ENCODE assay signal across 8 cellular contexts in the genomic region with DNA sequence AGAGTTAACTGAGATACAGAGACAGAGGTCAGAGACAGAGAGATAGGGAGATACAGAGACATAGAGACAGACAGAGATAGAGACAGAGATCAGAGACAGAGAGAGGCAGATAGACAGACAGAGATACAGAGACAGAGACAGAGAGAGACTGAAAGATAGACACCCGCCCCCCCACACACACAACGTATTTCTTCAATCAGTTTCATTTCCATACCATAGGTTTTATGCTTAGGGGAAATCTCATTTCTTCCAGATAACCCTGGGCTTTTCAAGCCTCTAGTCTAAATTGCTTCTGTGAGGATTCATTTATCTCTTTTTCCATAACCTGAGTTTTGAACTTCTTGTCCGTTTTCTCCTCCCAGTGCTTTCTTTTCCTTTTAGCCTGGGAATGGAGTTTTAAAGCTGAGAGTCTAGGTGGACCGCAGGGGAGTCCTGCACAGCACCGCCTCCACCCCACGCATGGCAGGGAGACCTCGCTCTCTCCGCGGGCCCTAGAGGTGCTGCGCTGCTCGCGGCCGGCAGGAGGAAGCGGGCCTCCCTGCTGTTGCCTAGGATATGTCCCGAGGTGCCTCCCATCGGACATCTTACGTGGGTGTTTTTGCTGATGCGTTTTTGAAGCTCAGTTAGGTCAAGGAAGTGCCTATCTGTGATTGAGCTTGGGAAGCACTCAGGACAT.
DNase-seq lines count a peak whose midpoint lies in the region; ATAC-seq and TF ChIP-seq lines count a peak whose summit lies in the region.

No MANE protein-coding gene starts in this region.

- no peak for TF ChIP-seq CTCF in VCaP (conservative IDR thresholded peaks at IDR 0.05)

- no peaks in the 10 kb centered on the region for H3K9me3 Mint-ChIP-seq in dendritic cell treated with granulocyte-macrophage colony-stimulating factor and Interleukin-4, amounts not matched to agents 40 ng/mL and 50 ng/mL, for 4 days
- no peaks in the 10 kb centered on the region for H3K9me3 Mint-ChIP-seq in memory B cell

- peak overlapping the region; percentile 1 for H3K27ac Mint-ChIP-seq in dendritic cell treated with granulocyte-macrophage colony-stimulating factor and Interleukin-4, amounts not matched to agents 40 ng/mL and 50 ng/mL, for 4 days
- H3K27ac Mint-ChIP-seq in memory B cell, result no peak overlapping the region

- H3K4me3 ChIP-seq in Jurkat, Clone E6-1 (ENCODE audit: low read length), result peak overlapping the region; percentile 50

- DNase-seq in GM04504 (ENCODE audit: low read depth) (peak; percentile 8), memory B cell (ENCODE audit: low spot score in 2 of 2) (peak; percentile 4 to 19), NK-92 (lab: John Stamatoyannopoulos, UW; ENCODE audit: unreplicated experiment) (no peak)
- DNase-seq in Jurkat, Clone E6-1 (ENCODE audit: low read depth, low spot score), result peak; percentile 14
- peak; percentile 50 for DNase-seq in stimulated activated naive CD8-positive, alpha-beta T cell treated with anti-CD3 and anti-CD28 coated beads, Interleukin-15, Interleukin-2, amounts not matched to agents 100 U/mL and 50 U/mL, for 24 hours

- H3K4me3 Mint-ChIP-seq in dendritic cell treated with granulocyte-macrophage colony-stimulating factor and Interleukin-4, amounts not matched to agents 40 ng/mL and 50 ng/mL, for 4 days, result peak overlapping the region; percentile 70
- H3K4me3 Mint-ChIP-seq in memory B cell, result peak overlapping the region; percentile 43

- H3K27ac ChIP-seq in VCaP, result peak overlapping the region; percentile 73

- ATAC-seq in GM21619 (IDR thresholded peaks at IDR 0.05; ENCODE audit: unreplicated experiment) (peak; percentile 58), memory B cell (ENCODE audit: low read depth) (peak; percentile 80)
- ATAC-seq in stimulated activated naive CD8-positive, alpha-beta T cell treated with anti-CD3 and anti-CD28 coated beads, Interleukin-15, Interleukin-2, amounts not matched to agents 100 U/mL and 50 U/mL, for 24 hours, result peak; percentile 82

- peaks cover 28% of the 10 kb centered on the region for H3K4me1 Mint-ChIP-seq in dendritic cell treated with granulocyte-macrophage colony-stimulating factor and Interleukin-4, amounts not matched to agents 40 ng/mL and 50 ng/mL, for 4 days (ENCODE audit: low read depth)
- H3K4me1 Mint-ChIP-seq in memory B cell, result peaks cover 6% of the 10 kb centered on the region

- no peaks in the 10 kb centered on the region for H3K36me3 Mint-ChIP-seq in dendritic cell treated with granulocyte-macrophage colony-stimulating factor and Interleukin-4, amounts not matched to agents 40 ng/mL and 50 ng/mL, for 4 days (ENCODE audit: low read depth)
- no peaks in the 10 kb centered on the region for H3K36me3 Mint-ChIP-seq in memory B cell

- intact Hi-C loops in dendritic cell treated with granulocyte-macrophage colony-stimulating factor and Interleukin-4, amounts not matched to agents 40 ng/mL and 50 ng/mL, for 4 days (cut with micrococcal nuclease), result loop anchor here (2.0 kb wide), 2 partner anchors 39 to 477 kb away; no protein-coding TSS in a partner anchor

- H3K27me3 Mint-ChIP-seq in dendritic cell treated with granulocyte-macrophage colony-stimulating factor and Interleukin-4, amounts not matched to agents 40 ng/mL and 50 ng/mL, for 4 days, result peaks cover 55% of the 10 kb centered on the region
- H3K27me3 Mint-ChIP-seq in memory B cell, result peaks cover 9% of the 10 kb centered on the region
